ENCODE assay signal across 8 cellular contexts in the genomic region with DNA sequence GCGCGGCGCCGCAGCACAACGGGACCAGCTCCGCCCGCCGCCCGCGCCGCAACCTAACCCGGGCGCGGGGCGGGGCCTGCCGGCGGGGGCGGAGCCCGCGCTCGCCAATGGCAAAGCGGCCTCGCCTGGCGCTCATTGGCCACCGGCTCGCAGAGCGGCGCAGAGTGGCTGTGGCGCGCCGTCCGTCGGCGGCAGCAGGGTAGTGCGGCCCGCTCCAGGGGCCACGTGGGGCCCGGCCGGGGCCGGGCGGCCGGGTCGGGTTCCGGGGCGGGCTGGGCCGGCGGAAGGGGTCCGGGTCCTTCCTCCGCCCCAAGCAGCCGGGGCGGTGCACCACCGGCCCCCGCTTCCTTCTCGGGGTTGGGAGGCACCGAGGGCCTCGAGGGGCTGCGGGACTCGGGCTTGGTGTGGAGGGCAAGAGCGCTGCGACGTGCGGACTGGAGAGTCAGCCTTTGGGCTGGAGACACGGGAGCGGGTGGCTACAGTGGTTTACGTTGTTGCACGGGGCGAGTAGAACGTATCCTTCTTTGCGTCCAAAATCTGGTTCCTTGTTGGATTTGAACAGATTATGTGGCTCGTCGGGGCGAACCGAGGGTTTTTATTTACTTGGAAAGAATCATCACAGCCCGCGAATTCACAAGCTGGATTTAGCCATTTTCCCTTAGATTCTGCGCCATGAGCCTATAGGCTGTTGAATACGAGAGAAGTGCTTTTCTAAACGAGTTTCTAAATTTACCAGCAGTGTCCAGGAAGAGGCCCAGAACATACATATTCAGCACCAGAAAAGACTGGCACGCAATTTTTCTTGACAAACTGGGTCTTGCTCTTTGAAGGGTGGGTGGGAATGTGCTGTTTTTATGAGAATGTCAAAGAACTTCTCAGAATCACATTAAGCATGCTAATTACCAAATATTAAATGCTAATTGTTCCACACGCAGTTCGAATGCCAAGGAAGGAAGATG.
DNase-seq lines count a peak whose midpoint lies in the region; ATAC-seq and TF ChIP-seq lines count a peak whose summit lies in the region.

A gene (minus strand): TSS at position 29 of the 959 bp plus-strand sequence. CDS start 75 bp downstream, outside the sequence.

- TF ChIP-seq POLR2A in GM19193 (IDR thresholded peaks at IDR 0.05; ENCODE audit: extremely low read depth, insufficient read depth, insufficient read length) = peak; percentile 74

- peak within 1 kb of the TSS; percentile 86 for H3K4me3 ChIP-seq in choroid plexus epithelial cell (ENCODE audit: low read depth, low read length)

- TF ChIP-seq CTCF in choroid plexus epithelial cell (conservative IDR thresholded peaks at IDR 0.05; ENCODE audit: low read depth, low read length) = peak; percentile 35

- DNase-seq in Ammon's horn (ENCODE audit: low spot score) (peak; percentile 93), NCI-H510A (lab: John Stamatoyannopoulos, UW) (peak; percentile 99), choroid plexus epithelial cell (ENCODE audit: low read depth) (peak; percentile 90), kidney tubule cell (ENCODE audit: low spot score) (peak; percentile 94)
- peak; percentile 89 to 90 for DNase-seq in activated CD4-positive, alpha-beta T cell treated with anti-CD3 and anti-CD28 coated beads for 4 hours
- DNase-seq in stimulated activated CD4-positive, alpha-beta T cell treated with anti-CD3 and anti-CD28 coated beads, Interleukin-1b, Interleukin-23, amount 100 ng/mL, for 1 hour (ENCODE audit: low read depth in 2 of 2) = peak; percentile 77 to 81

- peak; percentile 90 for ATAC-seq in HG03432 (IDR thresholded peaks at IDR 0.05; ENCODE audit: unreplicated experiment)

Comparison
In these comparisons a context has a peak if more than half of its experiments do, and no peak if none do; other contexts are left out.
1. Peak in every context shown above with its lines: DNase-seq, ATAC-seq and H3K4me3 ChIP-seq.